ENCODE assay signal across 17 cellular contexts in the genomic region with DNA sequence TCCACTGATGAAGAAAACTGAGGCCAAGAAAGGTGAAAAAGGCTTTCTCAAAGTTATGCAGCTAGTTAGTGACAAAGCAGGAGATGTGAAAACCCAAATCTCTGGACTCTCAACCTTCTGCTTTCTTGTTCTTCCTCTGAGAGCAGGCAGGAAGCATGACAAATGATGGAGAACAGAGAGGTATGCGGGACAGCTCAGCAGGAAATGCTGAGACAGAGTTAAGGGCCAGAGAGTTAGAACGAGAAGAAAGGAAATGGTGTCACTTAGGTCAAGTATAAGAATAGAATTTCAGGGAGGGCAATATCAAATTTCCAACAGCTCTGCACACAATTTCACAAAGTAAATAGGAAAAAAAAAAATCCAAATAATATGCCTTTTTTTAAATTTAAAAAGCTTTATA.
DNase-seq lines count a peak whose midpoint lies in the region; ATAC-seq, FAIRE-seq and TF ChIP-seq lines count a peak whose summit lies in the region.
"Had no signal": no experiment of that assay in that cellular context is flagged by ENCODE, and none has a peak within 500 bp of the region (broad histone marks: within the 10 kb centered on the region; RNA-seq: fewer than 3 reads in every experiment).

No MANE protein-coding gene starts in this region.

- FAIRE-seq in astrocyte (lab: Jason Lieb, UNC): peak; percentile 81

- WGBS in spleen, 5 donors: 13 to 21% (median 15%) methylated on average over 2 of the region's 2 CpGs

- peaks cover 21% of the 10 kb centered on the region for H3K9me3 Mint-ChIP-seq in HFFc6
- H3K9me3 Mint-ChIP-seq in astrocyte (ENCODE audit: unreplicated experiment): peaks cover 17% of the 10 kb centered on the region

- intact Hi-C loops in spleen (cut with DNase I; ENCODE audit: low total_unique reads): no loop called here

- no peaks in the 10 kb centered on the region for H3K79me2 ChIP-seq in astrocyte (ENCODE audit: insufficient read depth, low read length)

- no peaks in the 10 kb centered on the region for H3K27me3 ChIP-seq in astrocyte (ENCODE audit: insufficient read depth, low read length)
- no peaks in the 10 kb centered on the region for H3K27me3 ChIP-seq in spleen (replicated peaks in 1 of 7)

- no peaks in the 10 kb centered on the region; the same call in 1 of the 2 replicates for H3K27me3 Mint-ChIP-seq in HFFc6 (ENCODE audit: insufficient read depth)
- no peaks in the 10 kb centered on the region for H3K27me3 Mint-ChIP-seq in astrocyte (ENCODE audit: low read depth, unreplicated experiment)
- H3K27me3 Mint-ChIP-seq: activated CD8-positive, alpha-beta memory T cell treated with anti-CD3 and anti-CD28 coated beads, Interleukin-2, amount 10 ng/mL, durations not matched to agents 7 days and 5 days; naive B cell; T-cell had no signal

- no peaks in the 10 kb centered on the region for H4K20me1 ChIP-seq in astrocyte (ENCODE audit: insufficient read depth, low read length)

- TF ChIP-seq CTCF in HFFc6 (IDR thresholded peaks at IDR 0.05) (no peak), astrocyte (IDR thresholded peaks at IDR 0.05; ENCODE audit: insufficient read depth, low read depth, low read length) (no peak), spleen (IDR thresholded peaks at IDR 0.05 in 8 of 11, conservative IDR thresholded peaks at IDR 0.05 in 3 of 11) (no peak)

- H3K36me3 ChIP-seq in astrocyte (ENCODE audit: insufficient read depth, low read length) (no peaks in the 10 kb centered on the region), spleen (no peaks in the 10 kb centered on the region)

- H3K4me3 ChIP-seq in astrocyte (ENCODE audit: insufficient read depth, low read depth, low read length) (no peak overlapping the region), spleen (no peak overlapping the region)
- H3K4me3 ChIP-seq: psoas muscle had no signal

- H3K36me3 Mint-ChIP-seq in HFFc6 (ENCODE audit: low read depth): peaks cover 13% of the 10 kb centered on the region
- peaks cover 2% of the 10 kb centered on the region for H3K36me3 Mint-ChIP-seq in astrocyte (ENCODE audit: low read depth, unreplicated experiment)
- H3K36me3 Mint-ChIP-seq: activated CD8-positive, alpha-beta memory T cell treated with anti-CD3 and anti-CD28 coated beads, Interleukin-2, amount 10 ng/mL, durations not matched to agents 7 days and 5 days; T-cell had no signal

- peaks cover 8% of the 10 kb centered on the region for H3K4me1 ChIP-seq in astrocyte (ENCODE audit: insufficient read depth, low read length)
- H3K4me1 ChIP-seq in spleen: peaks cover 0 to 10% (median 4%) of the 10 kb centered on the region in 6 donors
- H3K4me1 ChIP-seq: psoas muscle had no signal

- peak; percentile 0 for DNase-seq in A172 (ENCODE audit: low spot score)
- no peak for DNase-seq in HFFc6
- DNase-seq in astrocyte (ENCODE audit: low read depth): peak; percentile 35
- peak; percentile 72 for DNase-seq in iris pigment epithelial cell (ENCODE audit: low read depth)
- DNase-seq in putamen (ENCODE audit: low spot score): no peak
- no peak for DNase-seq in HT-29 (ENCODE audit: low spot score)
- DNase-seq in spleen: no peak
- DNase-seq: activated CD4-positive, CD25-positive, alpha-beta regulatory T cell; activated CD8-positive, alpha-beta memory T cell treated with anti-CD3 and anti-CD28 coated beads, Interleukin-2, amount 10 ng/mL, durations not matched to agents 7 days and 5 days; naive B cell; NCI-H2029; NCI-H526 treated with DMSO at 0.1 percent for 48 hours; psoas muscle; T-cell had no signal

- peak overlapping the region; percentile 28 for H2AFZ ChIP-seq in astrocyte (ENCODE audit: low read depth, low read length)

- H3K27ac Mint-ChIP-seq in HFFc6 (peak overlapping the region; percentile 5; the same call in 1 of the 2 replicates), astrocyte (ENCODE audit: unreplicated experiment) (peak overlapping the region; percentile 22)
- H3K27ac Mint-ChIP-seq: activated CD8-positive, alpha-beta memory T cell treated with anti-CD3 and anti-CD28 coated beads, Interleukin-2, amount 10 ng/mL, durations not matched to agents 7 days and 5 days; brain; T-cell had no signal

- H3K4me2 ChIP-seq in astrocyte (ENCODE audit: low read length): peak overlapping the region; percentile 65

- ATAC-seq in GM21576 (IDR thresholded peaks at IDR 0.05; ENCODE audit: unreplicated experiment): no peak
- ATAC-seq: activated CD8-positive, alpha-beta memory T cell treated with anti-CD3 and anti-CD28 coated beads, Interleukin-2, amount 10 ng/mL, durations not matched to agents 7 days and 5 days; psoas muscle; T-cell had no signal

- H3K9ac ChIP-seq in astrocyte (ENCODE audit: low read length): no peak overlapping the region

- TF ChIP-seq POLR2A in spleen (IDR thresholded peaks at IDR 0.05): no peak

- H3K9me3 ChIP-seq in astrocyte (ENCODE audit: insufficient read depth, low read depth, low read length): peaks cover 8% of the 10 kb centered on the region
- H3K9me3 ChIP-seq in spleen: peaks cover 4 to 37% (median 30%) of the 10 kb centered on the region in 8 donors
- H3K9me3 ChIP-seq: psoas muscle had no signal

- no peak overlapping the region for H3K4me3 Mint-ChIP-seq in HFFc6
- no peak overlapping the region for H3K4me3 Mint-ChIP-seq in astrocyte (ENCODE audit: unreplicated experiment)
- H3K4me3 Mint-ChIP-seq: activated CD8-positive, alpha-beta memory T cell treated with anti-CD3 and anti-CD28 coated beads, Interleukin-2, amount 10 ng/mL, durations not matched to agents 7 days and 5 days; brain; naive B cell; T-cell had no signal

- H3K27ac ChIP-seq in astrocyte (ENCODE audit: low read depth, low read length) (peak overlapping the region; percentile 33), spleen (peak overlapping the region in 2 of 8 donors; percentile 11 to 14)
- H3K27ac ChIP-seq: psoas muscle, RWPE1 had no signal

- peaks cover 20% of the 10 kb centered on the region for H3K4me1 Mint-ChIP-seq in HFFc6 (ENCODE audit: low read depth)
- H3K4me1 Mint-ChIP-seq in astrocyte (ENCODE audit: low read depth, unreplicated experiment): peaks cover 15% of the 10 kb centered on the region
- H3K4me1 Mint-ChIP-seq: activated CD8-positive, alpha-beta memory T cell treated with anti-CD3 and anti-CD28 coated beads, Interleukin-2, amount 10 ng/mL, durations not matched to agents 7 days and 5 days; T-cell had no signal

Comparison
In these comparisons a context has a peak if more than half of its experiments do, and no peak if none do; other contexts are left out.
1. DNase-seq: peak in A172 (single experiment), astrocyte (single experiment) and iris pigment epithelial cell (single experiment); none in HFFc6 (single experiment), putamen (single experiment), HT-29 (single experiment) and spleen (single experiment).